Comparison of ENCODE assay signal across 8 cellular contexts in the genomic region with DNA sequence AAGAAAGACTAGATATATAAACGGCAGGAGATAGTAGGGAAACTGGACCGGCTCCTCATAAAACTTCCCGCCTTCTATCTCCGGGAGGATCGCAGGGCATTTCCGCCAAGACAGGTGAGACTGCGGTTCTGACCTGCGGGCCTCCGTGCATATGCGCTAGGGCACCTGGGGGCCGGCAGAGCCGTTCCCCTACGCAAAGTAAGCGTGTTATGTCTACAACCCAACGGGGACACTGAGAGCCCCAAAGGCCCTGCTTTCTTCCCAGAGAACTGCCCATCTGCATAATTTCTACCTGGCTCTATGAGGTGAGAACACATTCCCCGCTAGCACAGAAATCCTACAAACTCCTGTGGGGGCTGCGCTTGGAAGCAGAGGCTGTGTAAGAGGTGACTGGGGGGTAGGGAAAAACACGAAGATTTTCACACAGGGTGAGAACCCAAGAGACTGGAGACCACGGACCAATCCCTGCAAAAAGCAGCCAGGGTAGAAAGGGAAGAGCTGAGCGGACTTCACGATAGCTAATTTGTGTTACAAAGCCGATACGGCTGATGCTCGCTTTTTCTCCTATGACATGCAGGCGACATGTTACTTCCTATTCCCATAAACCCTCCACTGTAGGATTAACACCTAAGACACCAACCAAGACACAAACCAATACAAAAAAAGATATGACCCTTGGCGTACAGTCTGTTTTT. TPM values are rescaled to one million over a fixed set of nuclear protein-coding genes. Genes with fewer than 3 reads are reported as not detected.
DNase-seq lines count a peak whose midpoint lies in the region; ATAC-seq, FAIRE-seq and TF ChIP-seq lines count a peak whose summit lies in the region.
"Not testable (repeated sequence)": the region's sequence is repeated elsewhere in the genome, so short reads cannot be mapped to it uniquely, and the experiment has no call there.

No MANE protein-coding gene starts in this region.

- H3K4me3 ChIP-seq in rectal smooth muscle tissue (ENCODE audit: low read length): peak overlapping the region; percentile 0

- H3K27ac ChIP-seq in rectal smooth muscle tissue (ENCODE audit: low read depth, low read length): peak overlapping the region; percentile 89

- H3K4me1 ChIP-seq in rectal smooth muscle tissue (ENCODE audit: control insufficient read depth, insufficient read depth, low read length): not testable (repeated sequence)

- peak; percentile 68 for FAIRE-seq in A204.1 (lab: Jason Lieb, UNC)

- intact Hi-C loops in left cardiac atrium (cut with DNase I): not testable (repeated sequence)

- DNase-seq in NCI-H146 (lab: John Stamatoyannopoulos, UW): peak; percentile 86
- DNase-seq in activated naive CD8-positive, alpha-beta T cell treated with anti-CD3 and anti-CD28 coated beads, Interleukin-2, amount 50 U/mL, for 16 hours (ENCODE audit: low read depth, low spot score): peak; percentile 51
- not testable (repeated sequence) for DNase-seq in left cardiac atrium

- ATAC-seq in GM18517 (IDR thresholded peaks at IDR 0.05; ENCODE audit: unreplicated experiment): peak; percentile 96
- ATAC-seq in HG02943 (IDR thresholded peaks at IDR 0.05; ENCODE audit: low read depth, unreplicated experiment): peak; percentile 94
- peak; percentile 100 for ATAC-seq in SK-N-SH treated with all-trans-retinoic acid at 6 μM for 48 hours
- ATAC-seq in left cardiac atrium: peak; percentile 97 to 100

- not testable (repeated sequence) for H3K36me3 ChIP-seq in rectal smooth muscle tissue (ENCODE audit: control insufficient read depth, insufficient read depth, low read length)

- H3K27me3 ChIP-seq in rectal smooth muscle tissue (ENCODE audit: control insufficient read depth, insufficient read depth, low read length): not testable (repeated sequence)

- H3K9ac ChIP-seq in rectal smooth muscle tissue (ENCODE audit: low read length): not testable (repeated sequence)

TF ChIP-seq in SK-N-SH treated with all-trans-retinoic acid at 6 μM for 48 hours, 23 proteins besides CTCF, POLR2A, EP300 and RAD21:
- peak; percentile 97 for TF ChIP-seq TOX (CRISPR knock-in tag; IDR thresholded peaks at IDR 0.05; ENCODE audit: borderline replicate concordance)
- 0 out of 2 replicates have a peak, but pooled peaks have one; percentile 48 for TF ChIP-seq TCF4 (CRISPR knock-in tag; IDR thresholded peaks at IDR 0.05; ENCODE audit: borderline replicate concordance)
- TF ChIP-seq RARB (CRISPR knock-in tag; IDR thresholded peaks at IDR 0.05): peak; percentile 98
- TF ChIP-seq, protein P1, sequence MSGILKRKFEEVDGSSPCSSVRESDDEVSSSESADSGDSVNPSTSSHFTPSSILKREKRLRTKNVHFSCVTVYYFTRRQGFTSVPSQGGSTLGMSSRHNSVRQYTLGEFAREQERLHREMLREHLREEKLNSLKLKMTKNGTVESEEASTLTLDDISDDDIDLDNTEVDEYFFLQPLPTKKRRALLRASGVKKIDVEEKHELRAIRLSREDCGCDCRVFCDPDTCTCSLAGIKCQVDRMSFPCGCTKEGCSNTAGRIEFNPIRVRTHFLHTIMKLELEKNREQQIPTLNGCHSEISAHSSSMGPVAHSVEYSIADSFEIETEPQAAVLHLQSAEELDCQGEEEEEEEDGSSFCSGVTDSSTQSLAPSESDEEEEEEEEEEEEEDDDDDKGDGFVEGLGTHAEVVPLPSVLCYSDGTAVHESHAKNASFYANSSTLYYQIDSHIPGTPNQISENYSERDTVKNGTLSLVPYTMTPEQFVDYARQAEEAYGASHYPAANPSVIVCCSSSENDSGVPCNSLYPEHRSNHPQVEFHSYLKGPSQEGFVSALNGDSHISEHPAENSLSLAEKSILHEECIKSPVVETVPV (CRISPR knock-in tag; IDR thresholded peaks at IDR 0.05): peak; percentile 94
- TF ChIP-seq GLIS3 (CRISPR knock-in tag; IDR thresholded peaks at IDR 0.05): peak; percentile 99
- peak; percentile 98 for TF ChIP-seq ESRRG (CRISPR knock-in tag; IDR thresholded peaks at IDR 0.05)
- peak; percentile 60; the same call in 1 of the 2 replicates for TF ChIP-seq ZNF8 (CRISPR knock-in tag; IDR thresholded peaks at IDR 0.05)
- TF ChIP-seq ZFP30 (CRISPR knock-in tag; IDR thresholded peaks at IDR 0.05): 0 out of 2 replicates have a peak, but pooled peaks have one; percentile 49
- TF ChIP-seq ARNTL (CRISPR knock-in tag; IDR thresholded peaks at IDR 0.05; ENCODE audit: borderline replicate concordance, low read depth): 0 out of 2 replicates have a peak, but pooled peaks have one; percentile 64
- peak; percentile 94 for TF ChIP-seq ZC3H10 (CRISPR knock-in tag; IDR thresholded peaks at IDR 0.05)
- TF ChIP-seq POU6F1 (CRISPR knock-in tag; IDR thresholded peaks at IDR 0.05; ENCODE audit: borderline replicate concordance, low read depth): peak; percentile 89
- TF ChIP-seq, protein P2, sequence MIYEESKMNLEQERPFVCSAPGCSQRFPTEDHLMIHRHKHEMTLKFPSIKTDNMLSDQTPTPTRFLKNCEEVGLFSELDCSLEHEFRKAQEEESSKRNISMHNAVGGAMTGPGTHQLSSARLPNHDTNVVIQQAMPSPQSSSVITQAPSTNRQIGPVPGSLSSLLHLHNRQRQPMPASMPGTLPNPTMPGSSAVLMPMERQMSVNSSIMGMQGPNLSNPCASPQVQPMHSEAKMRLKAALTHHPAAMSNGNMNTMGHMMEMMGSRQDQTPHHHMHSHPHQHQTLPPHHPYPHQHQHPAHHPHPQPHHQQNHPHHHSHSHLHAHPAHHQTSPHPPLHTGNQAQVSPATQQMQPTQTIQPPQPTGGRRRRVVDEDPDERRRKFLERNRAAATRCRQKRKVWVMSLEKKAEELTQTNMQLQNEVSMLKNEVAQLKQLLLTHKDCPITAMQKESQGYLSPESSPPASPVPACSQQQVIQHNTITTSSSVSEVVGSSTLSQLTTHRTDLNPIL (CRISPR knock-in tag; IDR thresholded peaks at IDR 0.05; ENCODE audit: low read depth): peak; percentile 92
- TF ChIP-seq, protein P3, sequence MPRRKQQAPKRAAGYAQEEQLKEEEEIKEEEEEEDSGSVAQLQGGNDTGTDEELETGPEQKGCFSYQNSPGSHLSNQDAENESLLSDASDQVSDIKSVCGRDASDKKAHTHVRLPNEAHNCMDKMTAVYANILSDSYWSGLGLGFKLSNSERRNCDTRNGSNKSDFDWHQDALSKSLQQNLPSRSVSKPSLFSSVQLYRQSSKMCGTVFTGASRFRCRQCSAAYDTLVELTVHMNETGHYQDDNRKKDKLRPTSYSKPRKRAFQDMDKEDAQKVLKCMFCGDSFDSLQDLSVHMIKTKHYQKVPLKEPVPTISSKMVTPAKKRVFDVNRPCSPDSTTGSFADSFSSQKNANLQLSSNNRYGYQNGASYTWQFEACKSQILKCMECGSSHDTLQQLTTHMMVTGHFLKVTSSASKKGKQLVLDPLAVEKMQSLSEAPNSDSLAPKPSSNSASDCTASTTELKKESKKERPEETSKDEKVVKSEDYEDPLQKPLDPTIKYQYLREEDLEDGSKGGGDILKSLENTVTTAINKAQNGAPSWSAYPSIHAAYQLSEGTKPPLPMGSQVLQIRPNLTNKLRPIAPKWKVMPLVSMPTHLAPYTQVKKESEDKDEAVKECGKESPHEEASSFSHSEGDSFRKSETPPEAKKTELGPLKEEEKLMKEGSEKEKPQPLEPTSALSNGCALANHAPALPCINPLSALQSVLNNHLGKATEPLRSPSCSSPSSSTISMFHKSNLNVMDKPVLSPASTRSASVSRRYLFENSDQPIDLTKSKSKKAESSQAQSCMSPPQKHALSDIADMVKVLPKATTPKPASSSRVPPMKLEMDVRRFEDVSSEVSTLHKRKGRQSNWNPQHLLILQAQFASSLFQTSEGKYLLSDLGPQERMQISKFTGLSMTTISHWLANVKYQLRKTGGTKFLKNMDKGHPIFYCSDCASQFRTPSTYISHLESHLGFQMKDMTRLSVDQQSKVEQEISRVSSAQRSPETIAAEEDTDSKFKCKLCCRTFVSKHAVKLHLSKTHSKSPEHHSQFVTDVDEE (CRISPR knock-in tag; IDR thresholded peaks at IDR 0.05): 0 out of 2 replicates have a peak, but pooled peaks have one; percentile 23
- TF ChIP-seq, protein P4, sequence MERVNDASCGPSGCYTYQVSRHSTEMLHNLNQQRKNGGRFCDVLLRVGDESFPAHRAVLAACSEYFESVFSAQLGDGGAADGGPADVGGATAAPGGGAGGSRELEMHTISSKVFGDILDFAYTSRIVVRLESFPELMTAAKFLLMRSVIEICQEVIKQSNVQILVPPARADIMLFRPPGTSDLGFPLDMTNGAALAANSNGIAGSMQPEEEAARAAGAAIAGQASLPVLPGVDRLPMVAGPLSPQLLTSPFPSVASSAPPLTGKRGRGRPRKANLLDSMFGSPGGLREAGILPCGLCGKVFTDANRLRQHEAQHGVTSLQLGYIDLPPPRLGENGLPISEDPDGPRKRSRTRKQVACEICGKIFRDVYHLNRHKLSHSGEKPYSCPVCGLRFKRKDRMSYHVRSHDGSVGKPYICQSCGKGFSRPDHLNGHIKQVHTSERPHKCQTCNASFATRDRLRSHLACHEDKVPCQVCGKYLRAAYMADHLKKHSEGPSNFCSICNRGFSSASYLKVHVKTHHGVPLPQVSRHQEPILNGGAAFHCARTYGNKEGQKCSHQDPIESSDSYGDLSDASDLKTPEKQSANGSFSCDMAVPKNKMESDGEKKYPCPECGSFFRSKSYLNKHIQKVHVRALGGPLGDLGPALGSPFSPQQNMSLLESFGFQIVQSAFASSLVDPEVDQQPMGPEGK (CRISPR knock-in tag; IDR thresholded peaks at IDR 0.05; ENCODE audit: borderline replicate concordance): peak; percentile 97

RNA-seq across cellular contexts. Expression of gene RNU1-1, which starts 0.5 kb away (rescaled TPM):
- over 10,000 TPM in 1 of 2 donors, 1,000 to 10,000 TPM in 1; 5,988 to 15,401 TPM for total RNA-seq in left cardiac atrium
